In the genomic region with DNA sequence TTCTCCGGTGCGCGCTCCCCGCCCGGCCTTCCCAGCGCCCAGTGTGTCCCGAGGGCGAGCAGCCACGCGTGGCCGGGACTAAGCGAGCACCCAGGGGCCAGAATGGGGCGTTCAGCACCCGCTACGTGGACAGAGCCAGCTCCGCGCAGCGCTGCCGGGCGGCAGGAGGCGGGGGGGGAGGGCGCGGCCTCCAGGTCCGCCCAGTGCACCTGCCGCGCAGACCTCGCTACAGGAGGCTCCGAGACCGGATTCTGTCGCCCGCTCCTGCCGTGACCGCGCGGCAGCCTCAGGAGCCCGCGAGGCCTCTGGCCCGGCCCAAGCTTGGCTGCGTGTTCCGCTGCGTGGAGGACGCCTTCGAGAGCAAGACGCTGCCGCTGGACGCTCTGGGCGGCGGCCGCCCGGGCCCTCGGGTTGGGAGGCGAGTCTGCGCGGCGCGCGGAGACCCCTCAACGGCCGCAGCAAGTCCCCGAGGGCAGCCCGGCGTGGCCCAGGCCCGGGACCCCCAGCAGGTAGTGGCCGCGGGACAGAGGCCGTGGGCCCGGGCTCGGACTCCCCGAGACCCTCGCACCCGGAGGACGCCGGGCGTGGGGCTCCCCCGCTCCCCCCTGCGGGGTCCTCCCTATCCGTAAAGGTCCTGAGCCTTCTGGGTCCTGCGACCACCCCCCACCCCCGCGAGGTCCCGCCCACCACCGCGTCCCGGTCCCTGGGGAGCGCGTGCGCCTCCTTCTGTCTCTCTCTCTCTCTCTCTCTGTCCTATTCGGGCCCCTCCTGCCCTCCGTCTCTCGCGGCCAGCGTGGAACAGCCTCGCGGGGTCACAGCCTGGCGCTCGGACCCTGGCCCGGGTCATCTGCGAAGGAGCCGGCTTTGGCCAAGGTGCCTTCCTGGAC, we compare ENCODE assay signal across 9 cellular contexts. TPM values are rescaled to one million over a fixed set of nuclear protein-coding genes. Genes with fewer than 3 reads are reported as not detected.
DNase-seq lines count a peak whose midpoint lies in the region; ATAC-seq and TF ChIP-seq lines count a peak whose summit lies in the region.
"Had no signal": no experiment of that assay in that cellular context is flagged by ENCODE, and none has a peak within 500 bp of the region (broad histone marks: within the 10 kb centered on the region; RNA-seq: fewer than 3 reads in every experiment).

No MANE protein-coding gene starts in this region.

- intact Hi-C loops in mammary epithelial cell (cut with micrococcal nuclease) = no loop called here

- peaks cover 3% of the 10 kb centered on the region for H4K20me1 ChIP-seq in mammary epithelial cell (ENCODE audit: insufficient read depth, low read length)

- peaks cover 2% of the 10 kb centered on the region for H3K79me2 ChIP-seq in mammary epithelial cell (ENCODE audit: insufficient read depth, low read length)

- dilution Hi-C loops in mammary epithelial cell (cut with HindIII; ENCODE audit: low sequenced_read_pairs) = no loop called here

- WGBS in mammary epithelial cell (ENCODE audit: low coverage, missing lambda C conversion rate) = 5% methylated on average over 12 of the region's 99 CpGs

- H3K4me3 ChIP-seq in mammary epithelial cell (replicated peaks in 1 of 3; ENCODE audit: insufficient read depth in 1 of 3, low read depth in 2 of 3, low read length in 3 of 3) = peak overlapping the region; percentile 29 to 41 (median 30)

- H2AFZ ChIP-seq in mammary epithelial cell (ENCODE audit: low read depth, low read length) = no peak overlapping the region

- H3K4me3 Mint-ChIP-seq in stimulated activated memory B cell treated with anti-CD40 and anti-IgM and Interleukin-4, amounts not matched to agents 10 μg/mL and 1 μg/mL and 100 μg/mL, for 72 hours = no peak overlapping the region

- no TSS peak for BruUV-seq in mammary epithelial cell (replicated peaks; lab: Mats Ljungman, UMichigan)

- TF ChIP-seq CTCF in mammary epithelial cell (conservative IDR thresholded peaks at IDR 0.05 in 1 of 2, IDR thresholded peaks at IDR 0.05 in 1 of 2; ENCODE audit: extremely low read depth in 1 of 2, insufficient read depth in 1 of 2, low read depth in 1 of 2, low read length in 2 of 2) = no peak

- H3K27me3 Mint-ChIP-seq in stimulated activated memory B cell treated with anti-CD40 and anti-IgM and Interleukin-4, amounts not matched to agents 10 μg/mL and 1 μg/mL and 100 μg/mL, for 72 hours = peaks cover 50% of the 10 kb centered on the region

- in situ Hi-C loops in mammary epithelial cell (cut with MboI; ENCODE audit: low sequenced_read_pairs in 2 of 2) = no loop called here

- H3K4me1 ChIP-seq in mammary epithelial cell (ENCODE audit: insufficient read depth, low read length) = peaks cover 14% of the 10 kb centered on the region

- no peaks in the 10 kb centered on the region for H3K9me3 ChIP-seq in mammary epithelial cell (replicated peaks; ENCODE audit: insufficient read depth, low read length)

- H3K4me1 Mint-ChIP-seq in stimulated activated memory B cell treated with anti-CD40 and anti-IgM and Interleukin-4, amounts not matched to agents 10 μg/mL and 1 μg/mL and 100 μg/mL, for 72 hours = peaks cover 16% of the 10 kb centered on the region

- H3K4me2 ChIP-seq in mammary epithelial cell (ENCODE audit: insufficient read depth, low read depth, low read length) = peak overlapping the region; percentile 91

- no peaks in the 10 kb centered on the region for H3K36me3 Mint-ChIP-seq in stimulated activated memory B cell treated with anti-CD40 and anti-IgM and Interleukin-4, amounts not matched to agents 10 μg/mL and 1 μg/mL and 100 μg/mL, for 72 hours

- H3K9me3 Mint-ChIP-seq in stimulated activated memory B cell treated with anti-CD40 and anti-IgM and Interleukin-4, amounts not matched to agents 10 μg/mL and 1 μg/mL and 100 μg/mL, for 72 hours = no peaks in the 10 kb centered on the region

- no peak overlapping the region for H3K27ac ChIP-seq in mammary epithelial cell (ENCODE audit: insufficient read depth, low read depth, low read length)
- H3K27ac ChIP-seq: HL-60 had no signal

- CTCF ChIA-PET in mammary epithelial cell (lab: Charles Lee; ENCODE audit: low non-redundant PET) = no interaction called here

- no peak overlapping the region for H3K9ac ChIP-seq in mammary epithelial cell (ENCODE audit: insufficient read depth, low read length)

- H3K27ac Mint-ChIP-seq in stimulated activated memory B cell treated with anti-CD40 and anti-IgM and Interleukin-4, amounts not matched to agents 10 μg/mL and 1 μg/mL and 100 μg/mL, for 72 hours = no peak overlapping the region

- DNase-seq in EH (ENCODE audit: low read depth) = peak; percentile 33
- DNase-seq in T-helper 9 cell = peak; percentile 45
- DNase-seq in mammary epithelial cell = peak; percentile 42
- no peak for DNase-seq in left lobe of liver (ENCODE audit: low spot score)
- no peak for DNase-seq in A172 (ENCODE audit: low spot score)

- ATAC-seq in left lobe of liver (peak; percentile 37), HG02642 (IDR thresholded peaks at IDR 0.05; ENCODE audit: poor library complexity, unreplicated experiment) (no peak), GM21423 (IDR thresholded peaks at IDR 0.05; ENCODE audit: unreplicated experiment) (no peak)
- ATAC-seq in stimulated activated memory B cell treated with anti-CD40 and anti-IgM and Interleukin-4, amounts not matched to agents 10 μg/mL and 1 μg/mL and 100 μg/mL, for 72 hours = peak; percentile 51

- peaks cover 15% of the 10 kb centered on the region for H3K27me3 ChIP-seq in mammary epithelial cell (ENCODE audit: insufficient read depth, low read length)

- no peaks in the 10 kb centered on the region for H3K36me3 ChIP-seq in mammary epithelial cell (ENCODE audit: insufficient read depth, low read length)

RNA-seq across cellular contexts. Expression of a gene that starts 0.9 kb away (rescaled TPM):
- total RNA-seq in mammary epithelial cell (1 to 10 TPM; 3.0 to 5.6 TPM), left lobe of liver (0.08 TPM)
- 6.6 TPM for polyA plus RNA-seq in mammary epithelial cell
- polyA minus RNA-seq in mammary epithelial cell = 3.3 TPM
- total RNA-seq in A172 (2014; rRNA removed; shearing (Covaris generic)) = 16.2 and 18.4 TPM in 2 replicates

Comparison
In these comparisons a context has a peak if more than half of its experiments do, and no peak if none do; other contexts are left out.
1. DNase-seq: peak in EH (single experiment), T-helper 9 cell (single experiment) and mammary epithelial cell (single experiment); none in left lobe of liver (single experiment) and A172 (single experiment).
2. ATAC-seq: peak in left lobe of liver (single experiment) and stimulated activated memory B cell treated with anti-CD40 and anti-IgM and Interleukin-4, amounts not matched to agents 10 μg/mL and 1 μg/mL and 100 μg/mL, for 72 hours (single experiment); none in HG02642 (single experiment) and GM21423 (single experiment).